11 cellular contexts compared by ENCODE assay signal in the genomic region with DNA sequence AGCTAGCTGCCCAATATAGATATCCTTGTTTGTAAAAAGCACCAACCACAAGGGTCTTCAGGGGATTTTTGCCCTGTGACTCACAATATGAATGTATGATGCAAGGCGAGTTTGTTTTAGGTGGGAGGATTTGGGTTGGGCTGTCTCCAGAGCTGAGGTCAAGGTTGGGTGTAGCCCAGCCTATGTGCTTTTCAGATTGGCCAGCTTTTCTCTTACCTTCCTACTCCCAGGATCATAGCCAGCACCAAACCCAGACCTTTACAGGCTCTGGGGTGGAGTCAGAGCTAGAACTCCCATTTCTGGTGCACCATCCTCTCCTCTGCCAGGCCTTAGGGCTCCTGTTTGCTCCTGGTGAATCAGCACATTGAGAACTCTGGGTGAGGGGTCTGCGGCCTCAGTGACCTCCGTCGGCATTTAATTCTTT. TPM values are rescaled to one million over a fixed set of nuclear protein-coding genes. Genes with fewer than 3 reads are reported as not detected.
A peak's percentile ranks its signal among the peaks of the same experiment; 100 is the strongest.
DNase-seq lines count a peak whose midpoint lies in the region; ATAC-seq and TF ChIP-seq lines count a peak whose summit lies in the region.
"Had no signal": no experiment of that assay in that cellular context is flagged by ENCODE, and none has a peak within 500 bp of the region (broad histone marks: within the 10 kb centered on the region; RNA-seq: fewer than 3 reads in every experiment).

No MANE protein-coding gene starts in this region.

- POLR2A ChIA-PET in CD4-positive, alpha-beta memory T cell (lab: Charles Lee; ENCODE audit: partially characterized antibody) = no interaction called here

- H3K4me1 Mint-ChIP-seq in activated naive CD8-positive, alpha-beta T cell treated with anti-CD3 and anti-CD28 coated beads, Interleukin-2, amount 50 U/mL, for 24 hours = peaks cover 6% of the 10 kb centered on the region
- H3K4me1 Mint-ChIP-seq in activated naive CD8-positive, alpha-beta T cell treated with anti-CD3 and anti-CD28 coated beads for 36 hours = no peaks in the 10 kb centered on the region
- no peaks in the 10 kb centered on the region for H3K4me1 Mint-ChIP-seq in CD4-positive, alpha-beta memory T cell
- peaks cover 1% of the 10 kb centered on the region for H3K4me1 Mint-ChIP-seq in osteocyte (ENCODE audit: unreplicated experiment)
- H3K4me1 Mint-ChIP-seq: activated naive CD4-positive, alpha-beta T cell treated with anti-CD3 and anti-CD28 coated beads, Interleukin-2, amount 50 U/mL, for 24 hours had no signal

- H3K27ac Mint-ChIP-seq in activated naive CD8-positive, alpha-beta T cell treated with anti-CD3 and anti-CD28 coated beads, Interleukin-2, amount 50 U/mL, for 24 hours = no peak overlapping the region
- no peak overlapping the region for H3K27ac Mint-ChIP-seq in activated naive CD8-positive, alpha-beta T cell treated with anti-CD3 and anti-CD28 coated beads for 36 hours
- H3K27ac Mint-ChIP-seq in CD4-positive, alpha-beta memory T cell = no peak overlapping the region
- H3K27ac Mint-ChIP-seq in osteocyte (ENCODE audit: unreplicated experiment) = no peak overlapping the region
- H3K27ac Mint-ChIP-seq: activated naive CD4-positive, alpha-beta T cell treated with anti-CD3 and anti-CD28 coated beads, Interleukin-2, amount 50 U/mL, for 24 hours had no signal

- intact Hi-C loops in CD4-positive, alpha-beta memory T cell (cut with micrococcal nuclease) = no loop called here
- intact Hi-C loops in left ventricle myocardium inferior (cut with micrococcal nuclease) = no loop called here

- WGBS in smooth muscle cell (ENCODE audit: low lambda C conversion rate) = 79% methylated on average over 4 of the region's 4 CpGs

- H3K36me3 ChIP-seq in smooth muscle cell (ENCODE audit: low read depth) = no peaks in the 10 kb centered on the region
- no peaks in the 10 kb centered on the region for H3K36me3 ChIP-seq in CD4-positive, alpha-beta memory T cell (ENCODE audit: insufficient read depth, low read length)
- no peaks in the 10 kb centered on the region for H3K36me3 ChIP-seq in left ventricle myocardium inferior

- H3K4me3 Mint-ChIP-seq in activated naive CD8-positive, alpha-beta T cell treated with anti-CD3 and anti-CD28 coated beads, Interleukin-2, amount 50 U/mL, for 24 hours = no peak overlapping the region
- H3K4me3 Mint-ChIP-seq in activated naive CD8-positive, alpha-beta T cell treated with anti-CD3 and anti-CD28 coated beads for 36 hours = no peak overlapping the region
- no peak overlapping the region for H3K4me3 Mint-ChIP-seq in CD4-positive, alpha-beta memory T cell
- H3K4me3 Mint-ChIP-seq in osteocyte (ENCODE audit: unreplicated experiment) = no peak overlapping the region
- H3K4me3 Mint-ChIP-seq: activated naive CD4-positive, alpha-beta T cell treated with anti-CD3 and anti-CD28 coated beads, Interleukin-2, amount 50 U/mL, for 24 hours had no signal

- H3K27me3 ChIP-seq in smooth muscle cell (ENCODE audit: low read depth) = no peaks in the 10 kb centered on the region
- no peaks in the 10 kb centered on the region for H3K27me3 ChIP-seq in CD4-positive, alpha-beta memory T cell (ENCODE audit: insufficient read depth, low read length)
- peaks cover 17% of the 10 kb centered on the region for H3K27me3 ChIP-seq in left ventricle myocardium inferior (ENCODE audit: low read depth)

- no peak for DNase-seq in activated naive CD8-positive, alpha-beta T cell treated with anti-CD3 and anti-CD28 coated beads, Interleukin-2, amount 50 U/mL, for 24 hours
- DNase-seq in activated naive CD8-positive, alpha-beta T cell treated with anti-CD3 and anti-CD28 coated beads for 36 hours = no peak
- DNase-seq in astrocyte of the hippocampus (ENCODE audit: low read depth, low spot score) (peak; percentile 57), kidney glomerular epithelial cell (lab: John Stamatoyannopoulos, UW) (peak; percentile 47), smooth muscle cell (lab: John Stamatoyannopoulos, UW; ENCODE audit: unreplicated experiment) (no peak), osteocyte (ENCODE audit: extremely low spot score, unreplicated experiment) (no peak), left ventricle myocardium inferior (no peak)
- DNase-seq in CD4-positive, alpha-beta memory T cell = no peak
- DNase-seq: activated CD4-positive, alpha-beta T cell treated with anti-CD3 and anti-CD28 coated beads, Interleukin-2, amount 50 U/mL, for 48 hours; NCI-H2081 had no signal

- no peak overlapping the region for H3K4me2 ChIP-seq in smooth muscle cell

- peaks cover 5% of the 10 kb centered on the region for H3F3A ChIP-seq in smooth muscle cell (ENCODE audit: low read depth)

- H3K4me3 ChIP-seq in smooth muscle cell (no peak overlapping the region), left ventricle myocardium inferior (no peak overlapping the region)
- H3K4me3 ChIP-seq in CD4-positive, alpha-beta memory T cell (ENCODE audit: low read length in 2 of 2) = no peak overlapping the region

- no peaks in the 10 kb centered on the region for H3K9me3 ChIP-seq in smooth muscle cell (replicated peaks; ENCODE audit: low read depth)
- H3K9me3 ChIP-seq in CD4-positive, alpha-beta memory T cell (ENCODE audit: control insufficient read depth in 1 of 2, low read length in 2 of 2) = no peaks in the 10 kb centered on the region
- no peaks in the 10 kb centered on the region for H3K9me3 ChIP-seq in left ventricle myocardium inferior (replicated peaks)

- CTCF ChIA-PET in CD4-positive, alpha-beta memory T cell (lab: Charles Lee; ENCODE audit: partially characterized antibody) = no interaction called here

- TF ChIP-seq CTCF in smooth muscle cell (IDR thresholded peaks at IDR 0.05; ENCODE audit: borderline replicate concordance, insufficient read depth, poor library complexity, severe bottlenecking) (no peak), osteocyte (IDR thresholded peaks at IDR 0.05) (no peak), left ventricle myocardium inferior (IDR thresholded peaks at IDR 0.05; ENCODE audit: borderline replicate concordance) (no peak)

- no peaks in the 10 kb centered on the region for H4K20me1 ChIP-seq in smooth muscle cell (ENCODE audit: low read depth)

- H3K79me2 ChIP-seq in smooth muscle cell (ENCODE audit: low read depth) = no peaks in the 10 kb centered on the region

- ATAC-seq in activated naive CD8-positive, alpha-beta T cell treated with anti-CD3 and anti-CD28 coated beads, Interleukin-2, amount 50 U/mL, for 24 hours = peak; percentile 56

- no peak overlapping the region for H3K9ac ChIP-seq in smooth muscle cell (ENCODE audit: low read depth)

- H3K4me1 ChIP-seq in smooth muscle cell (ENCODE audit: low read depth) (no peaks in the 10 kb centered on the region), left ventricle myocardium inferior (peaks cover 8% of the 10 kb centered on the region)
- H3K4me1 ChIP-seq in CD4-positive, alpha-beta memory T cell (ENCODE audit: insufficient read depth, low read length) = no peaks in the 10 kb centered on the region

- peaks cover 3% of the 10 kb centered on the region for H3K27me3 Mint-ChIP-seq in activated naive CD8-positive, alpha-beta T cell treated with anti-CD3 and anti-CD28 coated beads, Interleukin-2, amount 50 U/mL, for 24 hours
- H3K27me3 Mint-ChIP-seq in activated naive CD8-positive, alpha-beta T cell treated with anti-CD3 and anti-CD28 coated beads for 36 hours = peaks cover 3% of the 10 kb centered on the region
- H3K27me3 Mint-ChIP-seq in CD4-positive, alpha-beta memory T cell = peaks cover 0 to 4% of the 10 kb centered on the region in 2 donors
- no peaks in the 10 kb centered on the region for H3K27me3 Mint-ChIP-seq in osteocyte (ENCODE audit: unreplicated experiment)

- no peak overlapping the region for H3K27ac ChIP-seq in smooth muscle cell (ENCODE audit: low read depth)
- no peak overlapping the region for H3K27ac ChIP-seq in CD4-positive, alpha-beta memory T cell (ENCODE audit: low read depth, low read length)
- no peak overlapping the region for H3K27ac ChIP-seq in left ventricle myocardium inferior (replicated peaks)

- H3K36me3 Mint-ChIP-seq in activated naive CD8-positive, alpha-beta T cell treated with anti-CD3 and anti-CD28 coated beads, Interleukin-2, amount 50 U/mL, for 24 hours (ENCODE audit: low read depth) = no peaks in the 10 kb centered on the region
- no peaks in the 10 kb centered on the region for H3K36me3 Mint-ChIP-seq in activated naive CD8-positive, alpha-beta T cell treated with anti-CD3 and anti-CD28 coated beads for 36 hours
- H3K36me3 Mint-ChIP-seq in CD4-positive, alpha-beta memory T cell = no peaks in the 10 kb centered on the region
- no peaks in the 10 kb centered on the region for H3K36me3 Mint-ChIP-seq in osteocyte (ENCODE audit: unreplicated experiment)
- H3K36me3 Mint-ChIP-seq: activated naive CD4-positive, alpha-beta T cell treated with anti-CD3 and anti-CD28 coated beads, Interleukin-2, amount 50 U/mL, for 24 hours had no signal

- no peaks in the 10 kb centered on the region for H3K9me3 Mint-ChIP-seq in activated naive CD8-positive, alpha-beta T cell treated with anti-CD3 and anti-CD28 coated beads, Interleukin-2, amount 50 U/mL, for 24 hours
- no peaks in the 10 kb centered on the region for H3K9me3 Mint-ChIP-seq in activated naive CD8-positive, alpha-beta T cell treated with anti-CD3 and anti-CD28 coated beads for 36 hours
- H3K9me3 Mint-ChIP-seq in CD4-positive, alpha-beta memory T cell = peaks cover 0 to 3% (median 0%) of the 10 kb centered on the region in 8 donors
- no peaks in the 10 kb centered on the region for H3K9me3 Mint-ChIP-seq in osteocyte (ENCODE audit: unreplicated experiment)
- H3K9me3 Mint-ChIP-seq: activated naive CD4-positive, alpha-beta T cell treated with anti-CD3 and anti-CD28 coated beads, Interleukin-2, amount 50 U/mL, for 24 hours had no signal

- H2AFZ ChIP-seq in smooth muscle cell (ENCODE audit: low read depth) = no peak overlapping the region

RNA-seq across cellular contexts. Expression of gene GCLM, which starts 55.6 kb away (rescaled TPM):
- total RNA-seq in activated naive CD8-positive, alpha-beta T cell treated with anti-CD3 and anti-CD28 coated beads for 36 hours = 10 to 100 TPM; 16.0 to 17.8 TPM
- 9.7 and 14.7 TPM in 2 replicates for total RNA-seq in smooth muscle cell
- polyA plus RNA-seq in smooth muscle cell = 15.9 and 19.7 TPM in 2 replicates
- 10 to 100 TPM; 22.0 to 26.8 TPM for total RNA-seq in CD4-positive, alpha-beta memory T cell
- 10 to 100 TPM; 11.4 to 32.8 TPM for polyA plus RNA-seq in CD4-positive, alpha-beta memory T cell
- 17.5 and 17.7 TPM in 2 replicates for total RNA-seq in osteocyte
- 11.4 TPM for total RNA-seq in left ventricle myocardium inferior

Comparison
In these comparisons a context has a peak if more than half of its experiments do, and no peak if none do; other contexts are left out.
1. DNase-seq: peak in astrocyte of the hippocampus (single experiment) and kidney glomerular epithelial cell (single experiment); none in activated naive CD8-positive, alpha-beta T cell treated with anti-CD3 and anti-CD28 coated beads, Interleukin-2, amount 50 U/mL, for 24 hours (single experiment), activated naive CD8-positive, alpha-beta T cell treated with anti-CD3 and anti-CD28 coated beads for 36 hours (single experiment), smooth muscle cell (single experiment), CD4-positive, alpha-beta memory T cell (0 of 5), osteocyte (single experiment) and left ventricle myocardium inferior (single experiment).